Comparison of ENCODE assay signal across 1 cellular context in genomic region chr9:120792898-120793765, GRCh38.
A peak's percentile ranks its signal among the peaks of the same experiment; 100 is the strongest.
TF ChIP-seq lines count a peak whose summit lies in the region.

Gene FBXW2 (minus strand): TSS chr9:120793416. CDS start chr9:120788258, 5,158 bp downstream.

TF ChIP-seq in HepG2, 621 proteins besides CTCF, POLR2A, EP300 and RAD21 (continued from another document and continues in another):
- peak; percentile 73 for TF ChIP-seq BRF2 (CRISPR knock-in tag; IDR thresholded peaks at IDR 0.05)
- TF ChIP-seq CREBL2 (CRISPR knock-in tag; IDR thresholded peaks at IDR 0.05; ENCODE audit: borderline replicate concordance): peak; percentile 90; the same call in 1 of the 2 replicates
- TF ChIP-seq, protein P1, sequence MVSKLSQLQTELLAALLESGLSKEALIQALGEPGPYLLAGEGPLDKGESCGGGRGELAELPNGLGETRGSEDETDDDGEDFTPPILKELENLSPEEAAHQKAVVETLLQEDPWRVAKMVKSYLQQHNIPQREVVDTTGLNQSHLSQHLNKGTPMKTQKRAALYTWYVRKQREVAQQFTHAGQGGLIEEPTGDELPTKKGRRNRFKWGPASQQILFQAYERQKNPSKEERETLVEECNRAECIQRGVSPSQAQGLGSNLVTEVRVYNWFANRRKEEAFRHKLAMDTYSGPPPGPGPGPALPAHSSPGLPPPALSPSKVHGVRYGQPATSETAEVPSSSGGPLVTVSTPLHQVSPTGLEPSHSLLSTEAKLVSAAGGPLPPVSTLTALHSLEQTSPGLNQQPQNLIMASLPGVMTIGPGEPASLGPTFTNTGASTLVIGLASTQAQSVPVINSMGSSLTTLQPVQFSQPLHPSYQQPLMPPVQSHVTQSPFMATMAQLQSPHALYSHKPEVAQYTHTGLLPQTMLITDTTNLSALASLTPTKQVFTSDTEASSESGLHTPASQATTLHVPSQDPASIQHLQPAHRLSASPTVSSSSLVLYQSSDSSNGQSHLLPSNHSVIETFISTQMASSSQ (IDR thresholded peaks at IDR 0.05; ENCODE audit: low read depth): no peak
- TF ChIP-seq, protein P1 (CRISPR knock-in tag; IDR thresholded peaks at IDR 0.05; ENCODE audit: borderline replicate concordance): peak; percentile 58; the same call in 1 of the 2 replicates
- peak; percentile 87; the same call in 1 of the 2 replicates for TF ChIP-seq ARHGAP35 (CRISPR knock-in tag; IDR thresholded peaks at IDR 0.05; ENCODE audit: borderline replicate concordance)
- TF ChIP-seq, protein P2, sequence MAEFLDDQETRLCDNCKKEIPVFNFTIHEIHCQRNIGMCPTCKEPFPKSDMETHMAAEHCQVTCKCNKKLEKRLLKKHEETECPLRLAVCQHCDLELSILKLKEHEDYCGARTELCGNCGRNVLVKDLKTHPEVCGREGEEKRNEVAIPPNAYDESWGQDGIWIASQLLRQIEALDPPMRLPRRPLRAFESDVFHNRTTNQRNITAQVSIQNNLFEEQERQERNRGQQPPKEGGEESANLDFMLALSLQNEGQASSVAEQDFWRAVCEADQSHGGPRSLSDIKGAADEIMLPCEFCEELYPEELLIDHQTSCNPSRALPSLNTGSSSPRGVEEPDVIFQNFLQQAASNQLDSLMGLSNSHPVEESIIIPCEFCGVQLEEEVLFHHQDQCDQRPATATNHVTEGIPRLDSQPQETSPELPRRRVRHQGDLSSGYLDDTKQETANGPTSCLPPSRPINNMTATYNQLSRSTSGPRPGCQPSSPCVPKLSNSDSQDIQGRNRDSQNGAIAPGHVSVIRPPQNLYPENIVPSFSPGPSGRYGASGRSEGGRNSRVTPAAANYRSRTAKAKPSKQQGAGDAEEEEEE (CRISPR knock-in tag; IDR thresholded peaks at IDR 0.05; ENCODE audit: borderline replicate concordance): no peak
- no peak; the same call in 1 of the 2 replicates for TF ChIP-seq ARNT2 (CRISPR knock-in tag; IDR thresholded peaks at IDR 0.05; ENCODE audit: low read depth)
- TF ChIP-seq DDIT3 (CRISPR knock-in tag; IDR thresholded peaks at IDR 0.05): no peak
- no peak for TF ChIP-seq ADNP (CRISPR knock-in tag; IDR thresholded peaks at IDR 0.05)
- no peak for TF ChIP-seq MAFF (IDR thresholded peaks at IDR 0.05; ENCODE audit: low read depth, low read length)
- TF ChIP-seq BCLAF1 (IDR thresholded peaks at IDR 0.05): no peak
- no peak for TF ChIP-seq CHCHD3 (CRISPR knock-in tag; IDR thresholded peaks at IDR 0.05)
- TF ChIP-seq ZNF770 (CRISPR knock-in tag; IDR thresholded peaks at IDR 0.05): peak; percentile 93
- TF ChIP-seq ZNF350 (CRISPR knock-in tag; IDR thresholded peaks at IDR 0.05; ENCODE audit: borderline replicate concordance, low read depth): peak; percentile 88; the same call in 1 of the 2 replicates
- no peak for TF ChIP-seq GTF3A (CRISPR knock-in tag; conservative IDR thresholded peaks at IDR 0.05)
- TF ChIP-seq, protein P3, sequence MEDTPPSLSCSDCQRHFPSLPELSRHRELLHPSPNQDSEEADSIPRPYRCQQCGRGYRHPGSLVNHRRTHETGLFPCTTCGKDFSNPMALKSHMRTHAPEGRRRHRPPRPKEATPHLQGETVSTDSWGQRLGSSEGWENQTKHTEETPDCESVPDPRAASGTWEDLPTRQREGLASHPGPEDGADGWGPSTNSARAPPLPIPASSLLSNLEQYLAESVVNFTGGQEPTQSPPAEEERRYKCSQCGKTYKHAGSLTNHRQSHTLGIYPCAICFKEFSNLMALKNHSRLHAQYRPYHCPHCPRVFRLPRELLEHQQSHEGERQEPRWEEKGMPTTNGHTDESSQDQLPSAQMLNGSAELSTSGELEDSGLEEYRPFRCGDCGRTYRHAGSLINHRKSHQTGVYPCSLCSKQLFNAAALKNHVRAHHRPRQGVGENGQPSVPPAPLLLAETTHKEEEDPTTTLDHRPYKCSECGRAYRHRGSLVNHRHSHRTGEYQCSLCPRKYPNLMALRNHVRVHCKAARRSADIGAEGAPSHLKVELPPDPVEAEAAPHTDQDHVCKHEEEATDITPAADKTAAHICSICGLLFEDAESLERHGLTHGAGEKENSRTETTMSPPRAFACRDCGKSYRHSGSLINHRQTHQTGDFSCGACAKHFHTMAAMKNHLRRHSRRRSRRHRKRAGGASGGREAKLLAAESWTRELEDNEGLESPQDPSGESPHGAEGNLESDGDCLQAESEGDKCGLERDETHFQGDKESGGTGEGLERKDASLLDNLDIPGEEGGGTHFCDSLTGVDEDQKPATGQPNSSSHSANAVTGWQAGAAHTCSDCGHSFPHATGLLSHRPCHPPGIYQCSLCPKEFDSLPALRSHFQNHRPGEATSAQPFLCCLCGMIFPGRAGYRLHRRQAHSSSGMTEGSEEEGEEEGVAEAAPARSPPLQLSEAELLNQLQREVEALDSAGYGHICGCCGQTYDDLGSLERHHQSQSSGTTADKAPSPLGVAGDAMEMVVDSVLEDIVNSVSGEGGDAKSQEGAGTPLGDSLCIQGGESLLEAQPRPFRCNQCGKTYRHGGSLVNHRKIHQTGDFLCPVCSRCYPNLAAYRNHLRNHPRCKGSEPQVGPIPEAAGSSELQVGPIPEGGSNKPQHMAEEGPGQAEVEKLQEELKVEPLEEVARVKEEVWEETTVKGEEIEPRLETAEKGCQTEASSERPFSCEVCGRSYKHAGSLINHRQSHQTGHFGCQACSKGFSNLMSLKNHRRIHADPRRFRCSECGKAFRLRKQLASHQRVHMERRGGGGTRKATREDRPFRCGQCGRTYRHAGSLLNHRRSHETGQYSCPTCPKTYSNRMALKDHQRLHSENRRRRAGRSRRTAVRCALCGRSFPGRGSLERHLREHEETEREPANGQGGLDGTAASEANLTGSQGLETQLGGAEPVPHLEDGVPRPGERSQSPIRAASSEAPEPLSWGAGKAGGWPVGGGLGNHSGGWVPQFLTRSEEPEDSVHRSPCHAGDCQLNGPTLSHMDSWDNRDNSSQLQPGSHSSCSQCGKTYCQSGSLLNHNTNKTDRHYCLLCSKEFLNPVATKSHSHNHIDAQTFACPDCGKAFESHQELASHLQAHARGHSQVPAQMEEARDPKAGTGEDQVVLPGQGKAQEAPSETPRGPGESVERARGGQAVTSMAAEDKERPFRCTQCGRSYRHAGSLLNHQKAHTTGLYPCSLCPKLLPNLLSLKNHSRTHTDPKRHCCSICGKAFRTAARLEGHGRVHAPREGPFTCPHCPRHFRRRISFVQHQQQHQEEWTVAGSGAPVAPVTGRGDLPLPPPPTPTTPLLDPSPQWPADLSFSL (CRISPR knock-in tag; IDR thresholded peaks at IDR 0.05): no peak
- peak; percentile 95 for TF ChIP-seq POLR2AphosphoS5 (IDR thresholded peaks at IDR 0.05; ENCODE audit: low read depth, low read length)
- 0 out of 2 replicates have a peak, but pooled peaks have one; percentile 49 for TF ChIP-seq SMYD3 (CRISPR knock-in tag; IDR thresholded peaks at IDR 0.05)
- no peak for TF ChIP-seq NFIC (IDR thresholded peaks at IDR 0.05; ENCODE audit: low read length)
- TF ChIP-seq RARA (CRISPR knock-in tag; IDR thresholded peaks at IDR 0.05): peak; percentile 48
- no peak for TF ChIP-seq EZH2 (conservative IDR thresholded peaks at IDR 0.05; ENCODE audit: low read depth, low read length)
- TF ChIP-seq TEAD3 (CRISPR knock-in tag; optimal IDR thresholded peaks at IDR 0.05; ENCODE audit: borderline replicate concordance): peak; percentile 72
- no peak for TF ChIP-seq TBP (CRISPR knock-in tag; IDR thresholded peaks at IDR 0.05)
- TF ChIP-seq KLF6 (CRISPR knock-in tag; IDR thresholded peaks at IDR 0.05): 0 out of 2 replicates have a peak, but pooled peaks have one; percentile 87
- TF ChIP-seq ZNF224 (CRISPR knock-in tag; IDR thresholded peaks at IDR 0.05): no peak; the same call in 1 of the 2 replicates
- no peak for TF ChIP-seq ZNF83 (CRISPR knock-in tag; IDR thresholded peaks at IDR 0.05; ENCODE audit: borderline replicate concordance)
- no peak for TF ChIP-seq ZNF550 (CRISPR knock-in tag; IDR thresholded peaks at IDR 0.05; ENCODE audit: borderline replicate concordance)
- peak; percentile 67 for TF ChIP-seq BCL6 (CRISPR knock-in tag; IDR thresholded peaks at IDR 0.05)
- no peak for TF ChIP-seq TEAD2 (CRISPR knock-in tag; IDR thresholded peaks at IDR 0.05)
- peak; percentile 96; the same call in 1 of the 2 replicates for TF ChIP-seq NRL (CRISPR knock-in tag; IDR thresholded peaks at IDR 0.05; ENCODE audit: borderline replicate concordance)
- TF ChIP-seq PRDM10 (CRISPR knock-in tag; IDR thresholded peaks at IDR 0.05; ENCODE audit: low read depth): peak; percentile 47; the same call in 1 of the 2 replicates
- peak; percentile 66; the same call in 1 of the 2 replicates for TF ChIP-seq GFI1 (CRISPR knock-in tag; IDR thresholded peaks at IDR 0.05; ENCODE audit: borderline replicate concordance)
- no peak; the same call in 1 of the 2 replicates for TF ChIP-seq MEIS1 (CRISPR knock-in tag; IDR thresholded peaks at IDR 0.05; ENCODE audit: borderline replicate concordance)
- no peak for TF ChIP-seq MBNL3 (CRISPR knock-in tag; conservative IDR thresholded peaks at IDR 0.05)
